ENCODE assay signal across 10 cellular contexts in genomic region chr19:47509973-47510372, GRCh38. TPM values are rescaled to one million over a fixed set of nuclear protein-coding genes. Genes with fewer than 3 reads are reported as not detected.
A peak's percentile ranks its signal among the peaks of the same experiment; 100 is the strongest.
DNase-seq lines count a peak whose midpoint lies in the region; ATAC-seq, FAIRE-seq and TF ChIP-seq lines count a peak whose summit lies in the region.
"Had no signal": no experiment of that assay in that cellular context is flagged by ENCODE, and none has a peak within 500 bp of the region (broad histone marks: within the 10 kb centered on the region; RNA-seq: fewer than 3 reads in every experiment).

No MANE protein-coding gene starts in this region.

- peaks cover 82% of the 10 kb centered on the region for H3K4me1 ChIP-seq in body of pancreas
- peaks cover 0 to 84% (median 80%) of the 10 kb centered on the region in 4 donors for H3K4me1 ChIP-seq in sigmoid colon

- TF ChIP-seq CTCF in body of pancreas (IDR thresholded peaks at IDR 0.05) (no peak), sigmoid colon (IDR thresholded peaks at IDR 0.05) (no peak)

- FAIRE-seq in H54 (lab: Jason Lieb, UNC), result no peak

- H3K27me3 ChIP-seq in body of pancreas, result no peaks in the 10 kb centered on the region
- no peaks in the 10 kb centered on the region for H3K27me3 ChIP-seq in sigmoid colon

- DNase-seq in H54 (ENCODE audit: insufficient read length, low spot score), result peak; percentile 38
- DNase-seq in body of pancreas, result peak; percentile 55 to 80 (median 65)
- DNase-seq in hypothalamus (lab: John Stamatoyannopoulos, UW), result peak in 26 of 51 donors; percentile 19 to 72 (median 35)
- DNase-seq in sigmoid colon, result peak; percentile 84
- no peak for DNase-seq in activated CD4-positive, CD25-positive, alpha-beta regulatory T cell (lab: John Stamatoyannopoulos, UW)
- no peak for DNase-seq in amniotic stem cell (lab: John Stamatoyannopoulos, UW)
- DNase-seq: CD8-positive, alpha-beta T cell had no signal

- TF ChIP-seq POLR2A in H54 (IDR thresholded peaks at IDR 0.05; ENCODE audit: low read depth, low read length), result no peak
- no peak for TF ChIP-seq POLR2A in body of pancreas (IDR thresholded peaks at IDR 0.05)
- no peak for TF ChIP-seq POLR2A in sigmoid colon (IDR thresholded peaks at IDR 0.05)

- TF ChIP-seq EP300 in sigmoid colon (IDR thresholded peaks at IDR 0.05), result no peak

- H3K9me3 ChIP-seq in body of pancreas (no peaks in the 10 kb centered on the region), sigmoid colon (no peaks in the 10 kb centered on the region)

- peak overlapping the region; percentile 82 to 100 (median 96) for H3K27ac ChIP-seq in body of pancreas
- peak overlapping the region; percentile 98 to 100 (median 99) for H3K27ac ChIP-seq in sigmoid colon

- H3K36me3 ChIP-seq in body of pancreas (replicated peaks in 1 of 2; ENCODE audit: insufficient read depth in 1 of 2, low read depth in 2 of 2), result no peaks in the 10 kb centered on the region
- peaks cover 0 to 5% (median 0%) of the 10 kb centered on the region in 4 donors for H3K36me3 ChIP-seq in sigmoid colon

- intact Hi-C loops in body of pancreas (cut with DNase I) (no loop called here), sigmoid colon (cut with DNase I) (no loop called here)

- no peak overlapping the region for H3K4me3 ChIP-seq in body of pancreas
- no peak overlapping the region for H3K4me3 ChIP-seq in sigmoid colon

- 0 to 11% methylated on average over 2 to 8 of the region's 8 CpGs for WGBS in body of pancreas, 2 donors
- WGBS in sigmoid colon, 2 donors, result 83 to 90% methylated on average over 8 of the region's 8 CpGs

- ATAC-seq in body of pancreas (no peak), GM21723 (IDR thresholded peaks at IDR 0.05; ENCODE audit: unreplicated experiment) (no peak), GM18870 (IDR thresholded peaks at IDR 0.05; ENCODE audit: unreplicated experiment) (no peak)
- ATAC-seq: CD8-positive, alpha-beta T cell had no signal

RNA-seq across cellular contexts. Expression of gene NAPA, which starts 4.9 kb away (rescaled TPM):
- total RNA-seq in body of pancreas, result 10 to 100 TPM; 71.5 to 94.9 TPM
- total RNA-seq in sigmoid colon, result 100 to 1,000 TPM in 1 of 4 donors, 10 to 100 TPM in 3; 84.9 to 167 (median 91.8) TPM
- 100 to 1,000 TPM in 2 of 3 donors, 10 to 100 TPM in 1; 94.2 to 139 (median 109) TPM for polyA plus RNA-seq in sigmoid colon

RNA-seq across cellular contexts. Expression of gene KPTN, which starts 26.0 kb away (rescaled TPM):
- total RNA-seq in body of pancreas (1 to 10 TPM; 3.1 to 4.6 TPM), sigmoid colon (10 to 100 TPM in 1 of 4 donors, 1 to 10 TPM in 3; 4.4 to 10.0 (median 4.7) TPM)
- 10 to 100 TPM in 1 of 3 donors, 1 to 10 TPM in 2; 4.8 to 12.2 (median 8.1) TPM for polyA plus RNA-seq in sigmoid colon

RNA-seq across cellular contexts. Expression of gene SLC8A2, which starts 38.3 kb away (rescaled TPM):
- 10 to 100 TPM in 1 of 2 donors, 1 to 10 TPM in 1; 8.0 to 31.6 TPM for total RNA-seq in body of pancreas
- 10 to 100 TPM in 2 of 4 donors, 1 to 10 TPM in 2; 5.9 to 39.9 (median 19.0) TPM for total RNA-seq in sigmoid colon
- polyA plus RNA-seq in sigmoid colon, result 1 to 10 TPM in 1 of 3 donors, not detected in 2; 1.1 TPM
- total RNA-seq: CD8-positive, alpha-beta T cell had no signal
- polyA plus RNA-seq: fibroblast of lung had no signal

Comparison
In these comparisons a context has a peak if more than half of its experiments do, and no peak if none do; other contexts are left out.
1. DNase-seq: peak in H54 (single experiment), body of pancreas (4 of 4), hypothalamus (26 of 51) and sigmoid colon (single experiment); none in activated CD4-positive, CD25-positive, alpha-beta regulatory T cell (0 of 4) and amniotic stem cell (single experiment).